In the genomic region with DNA sequence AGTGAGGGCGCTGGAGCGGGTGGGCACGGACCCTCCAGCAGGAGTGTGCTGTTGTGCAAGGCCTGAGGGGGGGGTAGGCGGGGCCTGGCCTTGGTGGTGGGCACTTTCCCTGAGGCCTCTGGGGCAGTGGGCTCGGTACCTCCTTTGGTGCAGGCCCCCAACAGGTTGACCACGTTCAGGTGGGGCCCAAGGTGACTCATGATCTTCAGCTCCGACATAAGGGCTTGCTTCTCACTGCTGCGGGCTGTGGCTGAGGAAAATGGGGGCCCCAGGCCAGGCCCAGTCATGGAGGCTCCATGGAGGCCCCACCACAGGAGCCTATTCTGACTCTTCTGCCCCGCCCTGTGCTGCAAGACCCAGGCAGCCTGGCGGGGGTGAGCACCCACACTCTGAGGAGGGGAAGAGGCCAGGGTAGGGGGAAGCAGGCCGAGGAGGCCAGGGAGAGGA, we compare ENCODE assay signal across 22 cellular contexts. TPM values are rescaled to one million over a fixed set of nuclear protein-coding genes. Genes with fewer than 3 reads are reported as not detected.
DNase-seq lines count a peak whose midpoint lies in the region; ATAC-seq and TF ChIP-seq lines count a peak whose summit lies in the region.
"Had no signal": no experiment of that assay in that cellular context is flagged by ENCODE, and none has a peak within 500 bp of the region (broad histone marks: within the 10 kb centered on the region; RNA-seq: fewer than 3 reads in every experiment).

No MANE protein-coding gene starts in this region.

- CTCF ChIA-PET in Calu3 (lab: Charles Lee), result interaction anchor here (0.6 kb wide), 1 partner anchor 392 kb away, joined by 3 read pairs; no protein-coding TSS in a partner anchor

- H3K4me1 Mint-ChIP-seq in stimulated activated naive CD8-positive, alpha-beta T cell treated with anti-CD3 and anti-CD28 coated beads, Interleukin-15, amount 100 ng/mL, for 72 hours, result peaks cover 5% of the 10 kb centered on the region
- H3K4me1 Mint-ChIP-seq in chondrocyte (ENCODE audit: low read depth) (peaks cover 11% of the 10 kb centered on the region), Calu3 (ENCODE audit: low read depth, unreplicated experiment) (peaks cover 9% of the 10 kb centered on the region)
- peaks cover 1% of the 10 kb centered on the region for H3K4me1 Mint-ChIP-seq in activated T-helper 2 cell treated with anti-CD3 and anti-CD28 coated beads, Interferon-gamma antibody, Interleukin-2, Interleukin-4, amounts not matched to agents 10 μg/mL and 5 μg/mL and 100 μg/mL, durations not matched to agents 14 hours and 24 hours and 36 hours (ENCODE audit: low read depth)

- peak; percentile 16 for ATAC-seq in stimulated activated naive CD8-positive, alpha-beta T cell treated with anti-CD3 and anti-CD28 coated beads, Interleukin-15, amount 100 ng/mL, for 72 hours
- ATAC-seq in stimulated activated naive CD8-positive, alpha-beta T cell treated with anti-CD3 and anti-CD28 coated beads, Interleukin-15, Interleukin-2, amounts not matched to agents 100 U/mL and 50 U/mL, for 24 hours, result no peak
- peak; percentile 19 for ATAC-seq in sciatic nerve

- no peak for DNase-seq in stimulated activated naive CD8-positive, alpha-beta T cell treated with anti-CD3 and anti-CD28 coated beads, Interleukin-15, amount 100 ng/mL, for 72 hours
- DNase-seq in stimulated activated naive CD8-positive, alpha-beta T cell treated with anti-CD3 and anti-CD28 coated beads, Interleukin-15, Interleukin-2, amounts not matched to agents 100 U/mL and 50 U/mL, for 24 hours, result no peak
- DNase-seq in chondrocyte (ENCODE audit: low spot score) (peak; percentile 72), sciatic nerve (ENCODE audit: low spot score) (peak; percentile 56), Calu3 (no peak), NAMALWA (ENCODE audit: low spot score) (no peak), NCI-H2171 (lab: John Stamatoyannopoulos, UW) (no peak)
- DNase-seq in activated T-helper 2 cell treated with anti-CD3 and anti-CD28 coated beads, Interferon-gamma antibody, Interleukin-2, Interleukin-4, amounts not matched to agents 10 μg/mL and 5 μg/mL and 100 μg/mL, durations not matched to agents 14 hours and 24 hours and 36 hours (ENCODE audit: low spot score), result no peak
- DNase-seq: DMS 273 treated with DMSO at 0.1 percent for 48 hours, DND-41, HFFc6, NCI-H1417, NCI-H187, NCI-H2107, NCI-H2227 treated with DMSO at 0.1 percent for 48 hours, NCI-H510A treated with DMSO at 0.1 percent for 48 hours, NCI-H774, PC-9 had no signal

- no peak overlapping the region for H3K27ac Mint-ChIP-seq in stimulated activated naive CD8-positive, alpha-beta T cell treated with anti-CD3 and anti-CD28 coated beads, Interleukin-15, amount 100 ng/mL, for 72 hours
- H3K27ac Mint-ChIP-seq in chondrocyte (ENCODE audit: unreplicated experiment) (peak overlapping the region; percentile 27), Calu3 (ENCODE audit: unreplicated experiment) (no peak overlapping the region)
- no peak overlapping the region for H3K27ac Mint-ChIP-seq in activated T-helper 2 cell treated with anti-CD3 and anti-CD28 coated beads, Interferon-gamma antibody, Interleukin-2, Interleukin-4, amounts not matched to agents 10 μg/mL and 5 μg/mL and 100 μg/mL, durations not matched to agents 14 hours and 24 hours and 36 hours

- no peak overlapping the region for H3K4me3 Mint-ChIP-seq in stimulated activated naive CD8-positive, alpha-beta T cell treated with anti-CD3 and anti-CD28 coated beads, Interleukin-15, amount 100 ng/mL, for 72 hours
- H3K4me3 Mint-ChIP-seq in chondrocyte (ENCODE audit: unreplicated experiment) (no peak overlapping the region), Calu3 (ENCODE audit: low read depth, unreplicated experiment) (no peak overlapping the region)
- no peak overlapping the region for H3K4me3 Mint-ChIP-seq in activated T-helper 2 cell treated with anti-CD3 and anti-CD28 coated beads, Interferon-gamma antibody, Interleukin-2, Interleukin-4, amounts not matched to agents 10 μg/mL and 5 μg/mL and 100 μg/mL, durations not matched to agents 14 hours and 24 hours and 36 hours (ENCODE audit: low read depth)
- H3K4me3 Mint-ChIP-seq: HFFc6 had no signal

- no peaks in the 10 kb centered on the region for H3K9me3 Mint-ChIP-seq in stimulated activated naive CD8-positive, alpha-beta T cell treated with anti-CD3 and anti-CD28 coated beads, Interleukin-15, amount 100 ng/mL, for 72 hours
- H3K9me3 Mint-ChIP-seq in chondrocyte (ENCODE audit: low read depth) (no peaks in the 10 kb centered on the region), Calu3 (ENCODE audit: low read depth, unreplicated experiment) (no peaks in the 10 kb centered on the region)
- no peaks in the 10 kb centered on the region for H3K9me3 Mint-ChIP-seq in activated T-helper 2 cell treated with anti-CD3 and anti-CD28 coated beads, Interferon-gamma antibody, Interleukin-2, Interleukin-4, amounts not matched to agents 10 μg/mL and 5 μg/mL and 100 μg/mL, durations not matched to agents 14 hours and 24 hours and 36 hours
- H3K9me3 Mint-ChIP-seq: HFFc6 had no signal

- BruUV-seq in Calu3 (replicated peaks; lab: Mats Ljungman, UMichigan), result no TSS peak

- intact Hi-C loops in sciatic nerve (cut with DNase I), result no loop called here
- intact Hi-C loops in Calu3 (cut with micrococcal nuclease; ENCODE audit: unreplicated experiment), result no loop called here
- intact Hi-C loops in activated T-helper 2 cell treated with anti-CD3 and anti-CD28 coated beads, Interferon-gamma antibody, Interleukin-2, Interleukin-4, amounts not matched to agents 10 μg/mL and 5 μg/mL and 100 μg/mL, durations not matched to agents 14 hours and 24 hours and 36 hours (cut with micrococcal nuclease), result no loop called here

- no peaks in the 10 kb centered on the region for H3K27me3 Mint-ChIP-seq in stimulated activated naive CD8-positive, alpha-beta T cell treated with anti-CD3 and anti-CD28 coated beads, Interleukin-15, amount 100 ng/mL, for 72 hours
- no peaks in the 10 kb centered on the region for H3K27me3 Mint-ChIP-seq in chondrocyte (ENCODE audit: low read depth)
- peaks cover 27% of the 10 kb centered on the region for H3K27me3 Mint-ChIP-seq in Calu3 (ENCODE audit: unreplicated experiment)
- no peaks in the 10 kb centered on the region for H3K27me3 Mint-ChIP-seq in activated T-helper 2 cell treated with anti-CD3 and anti-CD28 coated beads, Interferon-gamma antibody, Interleukin-2, Interleukin-4, amounts not matched to agents 10 μg/mL and 5 μg/mL and 100 μg/mL, durations not matched to agents 14 hours and 24 hours and 36 hours (ENCODE audit: low read depth)

- no peak for TF ChIP-seq CTCF in chondrocyte (IDR thresholded peaks at IDR 0.05)
- no peak for TF ChIP-seq CTCF in Calu3 (IDR thresholded peaks at IDR 0.05; ENCODE audit: unreplicated experiment)

- H3K36me3 Mint-ChIP-seq in chondrocyte (ENCODE audit: low read depth), result peaks cover 65% of the 10 kb centered on the region
- no peaks in the 10 kb centered on the region for H3K36me3 Mint-ChIP-seq in Calu3 (ENCODE audit: insufficient read depth, unreplicated experiment)
- H3K36me3 Mint-ChIP-seq in activated T-helper 2 cell treated with anti-CD3 and anti-CD28 coated beads, Interferon-gamma antibody, Interleukin-2, Interleukin-4, amounts not matched to agents 10 μg/mL and 5 μg/mL and 100 μg/mL, durations not matched to agents 14 hours and 24 hours and 36 hours (ENCODE audit: low read depth), result no peaks in the 10 kb centered on the region

RNA-seq across cellular contexts. Expression of a gene that starts 31.5 kb away (rescaled TPM):
- total RNA-seq in chondrocyte, result 331 to 532 TPM (median 499 TPM) in 3 replicates
- total RNA-seq in sciatic nerve, result 215 TPM
- total RNA-seq in Calu3 (2022), result not detected in 2 replicates
- 0.46 and 1.3 TPM in 2 replicates for total RNA-seq in activated T-helper 2 cell treated with anti-CD3 and anti-CD28 coated beads, Interferon-gamma antibody, Interleukin-2, Interleukin-4, amounts not matched to agents 10 μg/mL and 5 μg/mL and 100 μg/mL, durations not matched to agents 14 hours and 24 hours and 36 hours
- total RNA-seq: PC-9 had no signal

RNA-seq across cellular contexts. Expression of a gene that starts 37.8 kb away (rescaled TPM):
- total RNA-seq in chondrocyte (0.62 to 1.7 TPM (median 0.65 TPM) in 3 replicates), sciatic nerve (74.8 TPM), Calu3 (2022) (not detected in 2 replicates)
- total RNA-seq in activated T-helper 2 cell treated with anti-CD3 and anti-CD28 coated beads, Interferon-gamma antibody, Interleukin-2, Interleukin-4, amounts not matched to agents 10 μg/mL and 5 μg/mL and 100 μg/mL, durations not matched to agents 14 hours and 24 hours and 36 hours, result 0.18 and 0.27 TPM in 2 replicates
- total RNA-seq: A673, HT-29, SK-MEL-5 had no signal

RNA-seq across cellular contexts. Expression of a gene that starts 42.4 kb away (rescaled TPM):
- 0.44 to 0.57 TPM in 2 of 3 replicates, not detected in the other for total RNA-seq in chondrocyte
- not detected for total RNA-seq in sciatic nerve
- not detected in 2 replicates for total RNA-seq in Calu3 (2022)
- not detected in 2 replicates for total RNA-seq in activated T-helper 2 cell treated with anti-CD3 and anti-CD28 coated beads, Interferon-gamma antibody, Interleukin-2, Interleukin-4, amounts not matched to agents 10 μg/mL and 5 μg/mL and 100 μg/mL, durations not matched to agents 14 hours and 24 hours and 36 hours
- total RNA-seq: A673, G401, PC-9, SK-MEL-5 had no signal

Comparison
In these comparisons a context has a peak if more than half of its experiments do, and no peak if none do; other contexts are left out.
1. DNase-seq: peak in chondrocyte (single experiment) and sciatic nerve (single experiment); none in stimulated activated naive CD8-positive, alpha-beta T cell treated with anti-CD3 and anti-CD28 coated beads, Interleukin-15, amount 100 ng/mL, for 72 hours (0 of 2), stimulated activated naive CD8-positive, alpha-beta T cell treated with anti-CD3 and anti-CD28 coated beads, Interleukin-15, Interleukin-2, amounts not matched to agents 100 U/mL and 50 U/mL, for 24 hours (single experiment), Calu3 (single experiment), NAMALWA (single experiment), NCI-H2171 (single experiment) and activated T-helper 2 cell treated with anti-CD3 and anti-CD28 coated beads, Interferon-gamma antibody, Interleukin-2, Interleukin-4, amounts not matched to agents 10 μg/mL and 5 μg/mL and 100 μg/mL, durations not matched to agents 14 hours and 24 hours and 36 hours (single experiment).
2. RNA of a gene that starts 31.5 kb away (total RNA-seq): 331 to 532 TPM in chondrocyte and 215 TPM in sciatic nerve (single experiment); 0.46 to 1.3 TPM in activated T-helper 2 cell treated with anti-CD3 and anti-CD28 coated beads, Interferon-gamma antibody, Interleukin-2, Interleukin-4, amounts not matched to agents 10 μg/mL and 5 μg/mL and 100 μg/mL, durations not matched to agents 14 hours and 24 hours and 36 hours and not detected in Calu3; every median in the first group is over 10 times any median in the second.
3. RNA of a gene that starts 37.8 kb away (total RNA-seq): 74.8 TPM in sciatic nerve (single experiment); 0.62 to 1.7 TPM in chondrocyte, 0.18 to 0.27 TPM in activated T-helper 2 cell treated with anti-CD3 and anti-CD28 coated beads, Interferon-gamma antibody, Interleukin-2, Interleukin-4, amounts not matched to agents 10 μg/mL and 5 μg/mL and 100 μg/mL, durations not matched to agents 14 hours and 24 hours and 36 hours and not detected in Calu3; every median in the first group is over 10 times any median in the second.